In genomic region chr1:38997901-38998190, GRCh38 we compare ENCODE assay signal across 11 cellular contexts. TPM values are rescaled to one million over a fixed set of nuclear protein-coding genes. Genes with fewer than 3 reads are reported as not detected.
A peak's percentile ranks its signal among the peaks of the same experiment; 100 is the strongest.
DNase-seq lines count a peak whose midpoint lies in the region; ATAC-seq and TF ChIP-seq lines count a peak whose summit lies in the region.
"Had no signal": no experiment of that assay in that cellular context is flagged by ENCODE, and none has a peak within 500 bp of the region (broad histone marks: within the 10 kb centered on the region; RNA-seq: fewer than 3 reads in every experiment).

No MANE protein-coding gene starts in this region.

- H3K9me3 Mint-ChIP-seq in HFFc6 (no peaks in the 10 kb centered on the region), natural killer cell (no peaks in the 10 kb centered on the region)

- peak overlapping the region in 22 of 59 donors; percentile 4 to 47 (median 23) for H3K4me3 ChIP-seq in dorsolateral prefrontal cortex
- no peak overlapping the region for H3K4me3 ChIP-seq in BE2C (ENCODE audit: low read depth, low read length)

- peak overlapping the region in 57 of 59 donors; percentile 28 to 92 (median 76) for H3K27ac ChIP-seq in dorsolateral prefrontal cortex

- no peak overlapping the region for H3K4me3 Mint-ChIP-seq in HFFc6
- no peak overlapping the region for H3K4me3 Mint-ChIP-seq in natural killer cell

- TF ChIP-seq CTCF in HFFc6 (IDR thresholded peaks at IDR 0.05), result no peak
- no peak for TF ChIP-seq CTCF in dorsolateral prefrontal cortex (IDR thresholded peaks at IDR 0.05 in 54 of 56, conservative IDR thresholded peaks at IDR 0.05 in 2 of 56; ENCODE audit: low read depth in 1 of 56, partially characterized antibody in 56 of 56)
- no peak for TF ChIP-seq CTCF in natural killer cell (IDR thresholded peaks at IDR 0.05)
- TF ChIP-seq CTCF in BE2C (IDR thresholded peaks at IDR 0.05; ENCODE audit: low read depth, low read length), result no peak

- peaks cover 44% of the 10 kb centered on the region for H3K36me3 Mint-ChIP-seq in HFFc6 (ENCODE audit: low read depth)
- H3K36me3 Mint-ChIP-seq in natural killer cell, result peaks cover 19% of the 10 kb centered on the region

- H3K27me3 ChIP-seq in dorsolateral prefrontal cortex, result no peaks in the 10 kb centered on the region
- no peaks in the 10 kb centered on the region for H3K27me3 ChIP-seq in BE2C

- H3K4me1 ChIP-seq in BE2C, result no peaks in the 10 kb centered on the region

- H3K4me1 Mint-ChIP-seq in HFFc6 (ENCODE audit: low read depth), result peaks cover 43% of the 10 kb centered on the region
- peaks cover 40 to 47% of the 10 kb centered on the region in 2 donors for H3K4me1 Mint-ChIP-seq in natural killer cell

- H3K36me3 ChIP-seq in BE2C, result peaks cover 16% of the 10 kb centered on the region

- intact Hi-C loops in dorsolateral prefrontal cortex (cut with DNase I) (loop anchor here in 1 of 2 donors (10.0 kb wide), 1 partner anchor 143 kb away; the partner anchor contains the start of gene RRAGC), natural killer cell (cut with micrococcal nuclease) (no loop called here), head of caudate nucleus (cut with DNase I) (loop anchor here (10.0 kb wide), 1 partner anchor 123 kb away; the partner anchor contains the start of gene MYCBP)

- H3K27ac Mint-ChIP-seq in HFFc6, result peak overlapping the region; percentile 1
- peak overlapping the region; percentile 65 to 79 for H3K27ac Mint-ChIP-seq in natural killer cell

- H3K27me3 Mint-ChIP-seq in HFFc6 (ENCODE audit: insufficient read depth) (no peaks in the 10 kb centered on the region; the same call in 1 of the 2 replicates), natural killer cell (ENCODE audit: low read depth in 2 of 2) (no peaks in the 10 kb centered on the region)

- ATAC-seq in natural killer cell, result no peak

- DNase-seq in Ammon's horn (ENCODE audit: low spot score) (peak; percentile 7), HFFc6 (no peak), dorsolateral prefrontal cortex (no peak), natural killer cell (no peak), C1 segment of cervical spinal cord (lab: John Stamatoyannopoulos, UW) (no peak), BE2C (no peak), head of caudate nucleus (no peak), NOMO-1 treated with DMSO at 0.1 percent for 48 hours (lab: John Stamatoyannopoulos, UW; ENCODE audit: unreplicated experiment) (no peak)
- DNase-seq: Caco-2, NCI-H774, SIG-M5 had no signal

- H3K9me3 ChIP-seq in BE2C, result no peaks in the 10 kb centered on the region
- H3K9me3 ChIP-seq: Caco-2 had no signal

RNA-seq across cellular contexts. Expression of gene AKIRIN1, which starts 6.8 kb away (rescaled TPM):
- total RNA-seq in HFFc6 (2021; fragmentation: NEBNext Ultra II Directional; extraction: Animal tissue kit (Norgen Biotek cat#: 25700)), result 10 to 100 TPM; 63.3 to 78.7 (median 71.2) TPM
- total RNA-seq in dorsolateral prefrontal cortex (100 to 1,000 TPM in 3 of 120 experiments, 10 to 100 TPM in 117; 53.3 to 106 (median 71.4) TPM), natural killer cell (10 to 100 TPM; 70.4 to 80.7 (median 73.2) TPM)
- polyA plus RNA-seq in BE2C (2012; ENCODE audit: insufficient read depth, insufficient read length, low read depth), result 28.7 TPM

RNA-seq across cellular contexts. Expression of gene NDUFS5, which starts 28.3 kb away (rescaled TPM):
- 100 to 1,000 TPM; 181 to 275 (median 249) TPM for total RNA-seq in HFFc6 (2021; fragmentation: NEBNext Ultra II Directional; extraction: Animal tissue kit (Norgen Biotek cat#: 25700))
- total RNA-seq in dorsolateral prefrontal cortex (100 to 1,000 TPM; 129 to 361 (median 263) TPM), natural killer cell (10 to 100 TPM; 63.6 to 72.9 (median 71.1) TPM)
- 347 TPM for polyA plus RNA-seq in BE2C (2012; ENCODE audit: insufficient read depth, insufficient read length, low read depth)

RNA-seq across cellular contexts. Expression of gene RHBDL2, which starts 56.2 kb away (rescaled TPM):
- 1 to 10 TPM in 2 of 6 experiments, under 1 TPM in 4; 0.11 to 1.2 (median 0.51) TPM for total RNA-seq in HFFc6 (2021; fragmentation: NEBNext Ultra II Directional; extraction: Animal tissue kit (Norgen Biotek cat#: 25700))
- total RNA-seq in dorsolateral prefrontal cortex (10 to 100 TPM in 31 of 120 experiments, 1 to 10 TPM in 89; 1.0 to 34.7 (median 6.8) TPM), natural killer cell (not detected)
- not detected for polyA plus RNA-seq in BE2C (2012; ENCODE audit: insufficient read depth, insufficient read length, low read depth)
- total RNA-seq: Caco-2 had no signal
